14 cellular contexts compared by ENCODE assay signal in the genomic region with DNA sequence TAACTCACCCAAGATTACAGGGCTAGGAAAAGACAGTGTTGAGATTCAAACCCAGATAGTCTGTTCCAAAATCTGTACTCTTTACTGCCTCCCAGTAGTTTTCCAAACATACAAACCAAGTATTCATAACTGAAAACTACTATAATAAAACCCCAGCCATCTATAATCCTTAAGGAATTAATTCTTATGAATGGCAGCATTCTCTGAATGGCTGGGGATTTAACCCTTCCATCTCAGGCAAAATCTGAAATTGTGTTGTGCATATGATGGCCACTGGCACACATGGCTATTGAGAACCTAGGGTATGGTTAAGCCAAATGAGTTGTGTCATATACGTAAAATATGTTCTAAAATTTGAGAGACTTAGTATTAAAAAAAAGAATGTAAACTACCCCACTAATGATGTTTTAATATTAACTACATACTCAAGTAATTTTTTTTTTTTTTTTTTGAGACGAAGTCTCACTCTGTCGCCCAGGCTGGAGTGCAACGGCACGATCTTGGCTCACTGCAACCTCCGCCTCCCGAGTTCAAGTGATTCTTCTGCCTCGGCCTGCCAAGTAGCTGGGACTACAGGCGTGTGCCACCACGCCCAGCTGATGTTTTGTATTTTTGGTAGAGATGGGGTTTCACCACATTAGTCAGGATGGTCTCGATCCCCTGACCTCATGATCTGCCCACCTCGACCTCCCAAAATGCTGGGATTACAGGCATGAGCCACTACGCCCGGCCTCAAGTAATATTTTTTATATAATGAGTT. TPM values are rescaled to one million over a fixed set of nuclear protein-coding genes. Genes with fewer than 3 reads are reported as not detected.
A peak's percentile ranks its signal among the peaks of the same experiment; 100 is the strongest.
DNase-seq lines count a peak whose midpoint lies in the region; TF ChIP-seq lines count a peak whose summit lies in the region.
"Had no signal": no experiment of that assay in that cellular context is flagged by ENCODE, and none has a peak within 500 bp of the region (broad histone marks: within the 10 kb centered on the region; RNA-seq: fewer than 3 reads in every experiment).

No MANE protein-coding gene starts in this region.

- no peak overlapping the region for H3K9ac ChIP-seq in endodermal cell (ENCODE audit: extremely low read depth, low read length, poor library complexity, severe bottlenecking)

- no peaks in the 10 kb centered on the region for H3K4me1 Mint-ChIP-seq in endodermal cell
- no peaks in the 10 kb centered on the region for H3K4me1 Mint-ChIP-seq in activated T-helper 1 cell treated with anti-CD3 and anti-CD28 coated beads, Interleukin-12 subunit alpha, Interleukin-12 subunit beta, Interleukin-2, Interleukin-4 antibody, amounts not matched to agents 30 ng/mL and 10 ng/mL and 1 ng/mL, durations not matched to agents 14 hours and 24 hours and 36 hours (ENCODE audit: low read depth)

- H3K9me3 ChIP-seq in HEK293 (ENCODE audit: control insufficient read depth, insufficient read depth, low read depth, low read length) (no peaks in the 10 kb centered on the region), endodermal cell (ENCODE audit: control insufficient read depth, low read length) (no peaks in the 10 kb centered on the region), sigmoid colon (no peaks in the 10 kb centered on the region)
- H3K9me3 ChIP-seq: BE2C, Caco-2 had no signal

- H3K4me3 Mint-ChIP-seq in endodermal cell: no peak overlapping the region
- no peak overlapping the region for H3K4me3 Mint-ChIP-seq in activated T-helper 1 cell treated with anti-CD3 and anti-CD28 coated beads, Interleukin-12 subunit alpha, Interleukin-12 subunit beta, Interleukin-2, Interleukin-4 antibody, amounts not matched to agents 30 ng/mL and 10 ng/mL and 1 ng/mL, durations not matched to agents 14 hours and 24 hours and 36 hours
- H3K4me3 Mint-ChIP-seq: CD4-positive, CD25-positive, alpha-beta regulatory T cell; CD8-positive, alpha-beta memory T cell; H9 had no signal

- peak; percentile 11 for DNase-seq in endodermal cell
- DNase-seq in sigmoid colon: peak; percentile 21
- no peak for DNase-seq in foreskin fibroblast
- no peak for DNase-seq in activated T-helper 1 cell treated with anti-CD3 and anti-CD28 coated beads, Interleukin-12 subunit alpha, Interleukin-12 subunit beta, Interleukin-2, Interleukin-4 antibody, amounts not matched to agents 30 ng/mL and 10 ng/mL and 1 ng/mL, durations not matched to agents 14 hours and 24 hours and 36 hours (ENCODE audit: low spot score)
- DNase-seq in occipital lobe (lab: John Stamatoyannopoulos, UW): no peak
- DNase-seq: ACHN; BE2C; C1 segment of cervical spinal cord; Caco-2; CD4-positive, CD25-positive, alpha-beta regulatory T cell; CD8-positive, alpha-beta memory T cell; H9 had no signal

- H3K27me3 ChIP-seq in endodermal cell (ENCODE audit: control insufficient read depth, insufficient read depth, low read length, poor library complexity, severe bottlenecking) (no peaks in the 10 kb centered on the region), sigmoid colon (no peaks in the 10 kb centered on the region)
- H3K27me3 ChIP-seq: BE2C had no signal

- H3K36me3 ChIP-seq in HEK293 (ENCODE audit: control insufficient read depth in 2 of 2, insufficient read depth in 1 of 2, low read length in 2 of 2): no peaks in the 10 kb centered on the region; a peak in 1 of 3 replicates
- H3K36me3 ChIP-seq in endodermal cell (ENCODE audit: control insufficient read depth, insufficient read depth, low read length): no peaks in the 10 kb centered on the region
- H3K36me3 ChIP-seq in sigmoid colon: no peaks in the 10 kb centered on the region
- H3K36me3 ChIP-seq: BE2C had no signal

- intact Hi-C loops in sigmoid colon (cut with DNase I): no loop called here
- intact Hi-C loops in activated T-helper 1 cell treated with anti-CD3 and anti-CD28 coated beads, Interleukin-12 subunit alpha, Interleukin-12 subunit beta, Interleukin-2, Interleukin-4 antibody, amounts not matched to agents 30 ng/mL and 10 ng/mL and 1 ng/mL, durations not matched to agents 14 hours and 24 hours and 36 hours (cut with micrococcal nuclease): no loop called here

- H3K36me3 Mint-ChIP-seq in endodermal cell (ENCODE audit: low read depth): no peaks in the 10 kb centered on the region
- no peaks in the 10 kb centered on the region for H3K36me3 Mint-ChIP-seq in activated T-helper 1 cell treated with anti-CD3 and anti-CD28 coated beads, Interleukin-12 subunit alpha, Interleukin-12 subunit beta, Interleukin-2, Interleukin-4 antibody, amounts not matched to agents 30 ng/mL and 10 ng/mL and 1 ng/mL, durations not matched to agents 14 hours and 24 hours and 36 hours (ENCODE audit: low read depth)

- no peak for TF ChIP-seq POLR2A in sigmoid colon (IDR thresholded peaks at IDR 0.05)

- POLR2A ChIA-PET in HEK293 (lab: Yijun Ruan, JAX): no interaction called here

- no peak overlapping the region for H3K27ac ChIP-seq in HEK293 (ENCODE audit: extremely low read depth, low read depth, low read length)
- no peak overlapping the region for H3K27ac ChIP-seq in endodermal cell (ENCODE audit: low read depth, low read length)
- no peak overlapping the region for H3K27ac ChIP-seq in sigmoid colon
- H3K27ac ChIP-seq: HL-60 had no signal

- H3K4me1 ChIP-seq in HEK293 (ENCODE audit: control insufficient read depth, insufficient read depth, low read length) (peaks cover 5% of the 10 kb centered on the region; the same call in 1 of the 2 replicates), endodermal cell (ENCODE audit: control insufficient read depth, insufficient read depth, low read length) (no peaks in the 10 kb centered on the region), sigmoid colon (peaks cover 0 to 11% (median 9%) of the 10 kb centered on the region in 4 donors)
- H3K4me1 ChIP-seq: Caco-2 had no signal

- CTCF ChIA-PET in HEK293 (lab: Yijun Ruan, JAX): no interaction called here

- no peak for TF ChIP-seq EP300 in sigmoid colon (IDR thresholded peaks at IDR 0.05)

- H3K27me3 Mint-ChIP-seq in endodermal cell (ENCODE audit: insufficient read depth): no peaks in the 10 kb centered on the region
- H3K27me3 Mint-ChIP-seq in activated T-helper 1 cell treated with anti-CD3 and anti-CD28 coated beads, Interleukin-12 subunit alpha, Interleukin-12 subunit beta, Interleukin-2, Interleukin-4 antibody, amounts not matched to agents 30 ng/mL and 10 ng/mL and 1 ng/mL, durations not matched to agents 14 hours and 24 hours and 36 hours (ENCODE audit: insufficient read depth): no peaks in the 10 kb centered on the region
- H3K27me3 Mint-ChIP-seq: CD4-positive, CD25-positive, alpha-beta regulatory T cell; CD8-positive, alpha-beta memory T cell had no signal

- WGBS in endodermal cell (ENCODE audit: insufficient coverage in 1 of 2, insufficient read length in 1 of 2), 2 experiments: 94 to 100% methylated on average over 4 to 11 of the region's 14 CpGs
- WGBS in sigmoid colon, 2 donors: 92 to 93% methylated on average over 14 of the region's 14 CpGs

- no peak overlapping the region for H3K4me3 ChIP-seq in HEK293 (ENCODE audit: low read depth, low read length)
- no peak overlapping the region for H3K4me3 ChIP-seq in endodermal cell (ENCODE audit: low read length)
- H3K4me3 ChIP-seq in sigmoid colon: no peak overlapping the region
- H3K4me3 ChIP-seq in foreskin fibroblast (ENCODE audit: low read depth in 1 of 2, low read length in 2 of 2): no peak overlapping the region

- no peak for TF ChIP-seq CTCF in HEK293 (tag by site-specific recombination; IDR thresholded peaks at IDR 0.05)
- TF ChIP-seq CTCF in endodermal cell (conservative IDR thresholded peaks at IDR 0.05): no peak
- TF ChIP-seq CTCF in sigmoid colon (IDR thresholded peaks at IDR 0.05): no peak
- TF ChIP-seq CTCF in foreskin fibroblast (IDR thresholded peaks at IDR 0.05; ENCODE audit: low read depth, low read length): no peak

- no peaks in the 10 kb centered on the region for H3K9me3 Mint-ChIP-seq in endodermal cell
- no peaks in the 10 kb centered on the region for H3K9me3 Mint-ChIP-seq in activated T-helper 1 cell treated with anti-CD3 and anti-CD28 coated beads, Interleukin-12 subunit alpha, Interleukin-12 subunit beta, Interleukin-2, Interleukin-4 antibody, amounts not matched to agents 30 ng/mL and 10 ng/mL and 1 ng/mL, durations not matched to agents 14 hours and 24 hours and 36 hours
- H3K9me3 Mint-ChIP-seq: CD4-positive, CD25-positive, alpha-beta regulatory T cell; CD8-positive, alpha-beta memory T cell; H9 had no signal

- H3K27ac Mint-ChIP-seq in endodermal cell: no peak overlapping the region
- no peak overlapping the region for H3K27ac Mint-ChIP-seq in activated T-helper 1 cell treated with anti-CD3 and anti-CD28 coated beads, Interleukin-12 subunit alpha, Interleukin-12 subunit beta, Interleukin-2, Interleukin-4 antibody, amounts not matched to agents 30 ng/mL and 10 ng/mL and 1 ng/mL, durations not matched to agents 14 hours and 24 hours and 36 hours

TF ChIP-seq in HEK293, 187 proteins besides CTCF, POLR2A, EP300 and RAD21:
- no peak for TF ChIP-seq ZBTB17 (tag by site-specific recombination; IDR thresholded peaks at IDR 0.05)
- TF ChIP-seq, protein P1, sequence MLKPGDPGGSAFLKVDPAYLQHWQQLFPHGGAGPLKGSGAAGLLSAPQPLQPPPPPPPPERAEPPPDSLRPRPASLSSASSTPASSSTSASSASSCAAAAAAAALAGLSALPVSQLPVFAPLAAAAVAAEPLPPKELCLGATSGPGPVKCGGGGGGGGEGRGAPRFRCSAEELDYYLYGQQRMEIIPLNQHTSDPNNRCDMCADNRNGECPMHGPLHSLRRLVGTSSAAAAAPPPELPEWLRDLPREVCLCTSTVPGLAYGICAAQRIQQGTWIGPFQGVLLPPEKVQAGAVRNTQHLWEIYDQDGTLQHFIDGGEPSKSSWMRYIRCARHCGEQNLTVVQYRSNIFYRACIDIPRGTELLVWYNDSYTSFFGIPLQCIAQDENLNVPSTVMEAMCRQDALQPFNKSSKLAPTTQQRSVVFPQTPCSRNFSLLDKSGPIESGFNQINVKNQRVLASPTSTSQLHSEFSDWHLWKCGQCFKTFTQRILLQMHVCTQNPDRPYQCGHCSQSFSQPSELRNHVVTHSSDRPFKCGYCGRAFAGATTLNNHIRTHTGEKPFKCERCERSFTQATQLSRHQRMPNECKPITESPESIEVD (tag by site-specific recombination; IDR thresholded peaks at IDR 0.05): 0 out of 2 replicates have a peak, but pooled peaks have one; percentile 20

RNA-seq across cellular contexts. Expression of a gene that starts 16.7 kb away (rescaled TPM):
- total RNA-seq in endodermal cell (10 to 100 TPM; 15.6 to 17.5 TPM), sigmoid colon (10 to 100 TPM in 2 of 4 donors, 1 to 10 TPM in 2; 8.6 to 10.5 (median 10.1) TPM), occipital lobe (15.8 TPM)
- polyA plus RNA-seq in endodermal cell (2013, experiment 1 of 2): 3.3 TPM
- polyA plus RNA-seq in endodermal cell (2013, experiment 2 of 2): 4.4 TPM
- 10 to 100 TPM in 1 of 3 donors, 1 to 10 TPM in 2; 9.6 to 26.9 (median 9.9) TPM for polyA plus RNA-seq in sigmoid colon
- total RNA-seq in activated T-helper 1 cell treated with anti-CD3 and anti-CD28 coated beads, Interleukin-12 subunit alpha, Interleukin-12 subunit beta, Interleukin-2, Interleukin-4 antibody, amounts not matched to agents 30 ng/mL and 10 ng/mL and 1 ng/mL, durations not matched to agents 14 hours and 24 hours and 36 hours: 9.6 and 9.8 TPM in 2 replicates

Comparison
In these comparisons a context has a peak if more than half of its experiments do, and no peak if none do; other contexts are left out.
1. DNase-seq: peak in endodermal cell (single experiment) and sigmoid colon (single experiment); none in foreskin fibroblast (0 of 2), activated T-helper 1 cell treated with anti-CD3 and anti-CD28 coated beads, Interleukin-12 subunit alpha, Interleukin-12 subunit beta, Interleukin-2, Interleukin-4 antibody, amounts not matched to agents 30 ng/mL and 10 ng/mL and 1 ng/mL, durations not matched to agents 14 hours and 24 hours and 36 hours (single experiment) and occipital lobe (single experiment).